In the genomic region with DNA sequence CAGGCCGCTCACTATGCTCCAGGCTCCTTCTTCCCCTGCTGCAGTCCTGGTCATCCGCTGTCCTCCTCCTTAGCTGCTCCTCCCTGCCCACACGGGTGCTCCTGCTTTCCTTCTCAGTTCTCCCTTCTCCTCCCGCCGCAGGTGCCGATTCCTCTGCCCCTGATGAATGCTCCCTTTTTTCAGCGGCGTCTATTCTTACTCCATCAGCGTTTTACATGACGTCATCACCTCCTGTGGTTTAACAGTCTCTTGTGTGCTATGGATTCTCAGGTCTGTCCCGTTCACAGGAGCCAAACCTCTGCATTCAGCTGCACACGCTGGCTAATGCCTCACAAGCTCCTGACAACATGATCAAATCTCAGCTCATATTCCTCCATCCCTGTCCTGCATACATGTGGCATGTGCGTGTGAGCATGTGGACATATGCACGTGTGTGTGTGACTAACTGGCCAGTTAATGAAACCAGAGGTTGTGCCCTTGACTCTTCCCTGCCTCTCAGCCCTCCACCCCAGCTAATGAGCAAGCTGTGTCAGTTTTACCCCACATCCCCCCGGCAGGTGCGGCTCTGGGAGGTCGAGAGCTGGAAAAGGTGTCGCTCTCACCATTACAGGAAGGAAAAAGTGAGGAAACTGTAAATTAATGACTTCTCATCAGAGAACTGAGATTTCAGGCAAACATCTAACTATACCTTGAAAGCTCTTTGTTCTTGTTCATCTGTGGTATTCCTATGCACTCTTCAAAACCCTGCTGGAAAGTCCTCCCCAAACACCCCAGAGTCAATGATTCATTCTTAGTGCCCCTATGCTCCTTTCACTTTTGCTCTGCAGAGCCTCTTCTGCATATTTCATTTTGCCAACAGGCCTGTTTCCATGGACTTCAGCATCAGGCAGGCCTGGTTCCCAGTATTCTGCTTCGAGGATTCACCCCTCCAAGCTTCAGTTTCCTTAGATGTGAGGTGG, we compare ENCODE assay signal across 2 cellular contexts.
A peak's percentile ranks its signal among the peaks of the same experiment; 100 is the strongest.
TF ChIP-seq lines count a peak whose summit lies in the region.

No MANE protein-coding gene starts in this region.

TF ChIP-seq in HEK293, 187 proteins besides CTCF, POLR2A, EP300 and RAD21 (continued from another document):
- TF ChIP-seq, protein P1, sequence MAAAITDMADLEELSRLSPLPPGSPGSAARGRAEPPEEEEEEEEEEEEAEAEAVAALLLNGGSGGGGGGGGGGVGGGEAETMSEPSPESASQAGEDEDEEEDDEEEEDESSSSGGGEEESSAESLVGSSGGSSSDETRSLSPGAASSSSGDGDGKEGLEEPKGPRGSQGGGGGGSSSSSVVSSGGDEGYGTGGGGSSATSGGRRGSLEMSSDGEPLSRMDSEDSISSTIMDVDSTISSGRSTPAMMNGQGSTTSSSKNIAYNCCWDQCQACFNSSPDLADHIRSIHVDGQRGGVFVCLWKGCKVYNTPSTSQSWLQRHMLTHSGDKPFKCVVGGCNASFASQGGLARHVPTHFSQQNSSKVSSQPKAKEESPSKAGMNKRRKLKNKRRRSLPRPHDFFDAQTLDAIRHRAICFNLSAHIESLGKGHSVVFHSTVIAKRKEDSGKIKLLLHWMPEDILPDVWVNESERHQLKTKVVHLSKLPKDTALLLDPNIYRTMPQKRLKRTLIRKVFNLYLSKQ (tag by site-specific recombination; IDR thresholded peaks at IDR 0.05; ENCODE audit: borderline replicate concordance), result no peak
- TF ChIP-seq, protein P2, sequence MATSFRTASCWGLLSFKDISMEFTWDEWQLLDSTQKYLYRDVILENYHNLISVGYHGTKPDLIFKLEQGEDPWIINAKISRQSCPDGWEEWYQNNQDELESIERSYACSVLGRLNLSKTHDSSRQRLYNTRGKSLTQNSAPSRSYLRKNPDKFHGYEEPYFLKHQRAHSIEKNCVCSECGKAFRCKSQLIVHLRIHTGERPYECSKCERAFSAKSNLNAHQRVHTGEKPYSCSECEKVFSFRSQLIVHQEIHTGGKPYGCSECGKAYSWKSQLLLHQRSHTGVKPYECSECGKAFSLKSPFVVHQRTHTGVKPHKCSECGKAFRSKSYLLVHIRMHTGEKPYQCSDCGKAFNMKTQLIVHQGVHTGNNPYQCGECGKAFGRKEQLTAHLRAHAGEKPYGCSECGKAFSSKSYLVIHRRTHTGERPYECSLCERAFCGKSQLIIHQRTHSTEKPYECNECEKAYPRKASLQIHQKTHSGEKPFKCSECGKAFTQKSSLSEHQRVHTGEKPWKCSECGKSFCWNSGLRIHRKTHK (tag by site-specific recombination; IDR thresholded peaks at IDR 0.05), result no peak
- TF ChIP-seq, protein P3, sequence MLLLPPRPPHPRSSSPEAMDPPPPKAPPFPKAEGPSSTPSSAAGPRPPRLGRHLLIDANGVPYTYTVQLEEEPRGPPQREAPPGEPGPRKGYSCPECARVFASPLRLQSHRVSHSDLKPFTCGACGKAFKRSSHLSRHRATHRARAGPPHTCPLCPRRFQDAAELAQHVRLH (tag by site-specific recombination; IDR thresholded peaks at IDR 0.05), result no peak
- TF ChIP-seq, protein P4, sequence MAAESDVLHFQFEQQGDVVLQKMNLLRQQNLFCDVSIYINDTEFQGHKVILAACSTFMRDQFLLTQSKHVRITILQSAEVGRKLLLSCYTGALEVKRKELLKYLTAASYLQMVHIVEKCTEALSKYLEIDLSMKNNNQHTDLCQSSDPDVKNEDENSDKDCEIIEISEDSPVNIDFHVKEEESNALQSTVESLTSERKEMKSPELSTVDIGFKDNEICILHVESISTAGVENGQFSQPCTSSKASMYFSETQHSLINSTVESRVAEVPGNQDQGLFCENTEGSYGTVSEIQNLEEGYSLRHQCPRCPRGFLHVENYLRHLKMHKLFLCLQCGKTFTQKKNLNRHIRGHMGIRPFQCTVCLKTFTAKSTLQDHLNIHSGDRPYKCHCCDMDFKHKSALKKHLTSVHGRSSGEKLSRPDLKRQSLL (tag by site-specific recombination; IDR thresholded peaks at IDR 0.05), result no peak
- TF ChIP-seq ZNF837 (tag by site-specific recombination; IDR thresholded peaks at IDR 0.05) (no peak), ZNF394 (tag by site-specific recombination; IDR thresholded peaks at IDR 0.05; ENCODE audit: borderline replicate concordance) (peak; percentile 19; the same call in 1 of the 2 replicates), ZNF10 (tag by site-specific recombination; IDR thresholded peaks at IDR 0.05) (peak; percentile 53; the same call in 1 of the 2 replicates)
- TF ChIP-seq, protein P5, sequence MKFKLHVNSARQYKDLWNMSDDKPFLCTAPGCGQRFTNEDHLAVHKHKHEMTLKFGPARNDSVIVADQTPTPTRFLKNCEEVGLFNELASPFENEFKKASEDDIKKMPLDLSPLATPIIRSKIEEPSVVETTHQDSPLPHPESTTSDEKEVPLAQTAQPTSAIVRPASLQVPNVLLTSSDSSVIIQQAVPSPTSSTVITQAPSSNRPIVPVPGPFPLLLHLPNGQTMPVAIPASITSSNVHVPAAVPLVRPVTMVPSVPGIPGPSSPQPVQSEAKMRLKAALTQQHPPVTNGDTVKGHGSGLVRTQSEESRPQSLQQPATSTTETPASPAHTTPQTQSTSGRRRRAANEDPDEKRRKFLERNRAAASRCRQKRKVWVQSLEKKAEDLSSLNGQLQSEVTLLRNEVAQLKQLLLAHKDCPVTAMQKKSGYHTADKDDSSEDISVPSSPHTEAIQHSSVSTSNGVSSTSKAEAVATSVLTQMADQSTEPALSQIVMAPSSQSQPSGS (tag by site-specific recombination; IDR thresholded peaks at IDR 0.05; ENCODE audit: low read depth), result peak; percentile 96
- TF ChIP-seq, protein P6, sequence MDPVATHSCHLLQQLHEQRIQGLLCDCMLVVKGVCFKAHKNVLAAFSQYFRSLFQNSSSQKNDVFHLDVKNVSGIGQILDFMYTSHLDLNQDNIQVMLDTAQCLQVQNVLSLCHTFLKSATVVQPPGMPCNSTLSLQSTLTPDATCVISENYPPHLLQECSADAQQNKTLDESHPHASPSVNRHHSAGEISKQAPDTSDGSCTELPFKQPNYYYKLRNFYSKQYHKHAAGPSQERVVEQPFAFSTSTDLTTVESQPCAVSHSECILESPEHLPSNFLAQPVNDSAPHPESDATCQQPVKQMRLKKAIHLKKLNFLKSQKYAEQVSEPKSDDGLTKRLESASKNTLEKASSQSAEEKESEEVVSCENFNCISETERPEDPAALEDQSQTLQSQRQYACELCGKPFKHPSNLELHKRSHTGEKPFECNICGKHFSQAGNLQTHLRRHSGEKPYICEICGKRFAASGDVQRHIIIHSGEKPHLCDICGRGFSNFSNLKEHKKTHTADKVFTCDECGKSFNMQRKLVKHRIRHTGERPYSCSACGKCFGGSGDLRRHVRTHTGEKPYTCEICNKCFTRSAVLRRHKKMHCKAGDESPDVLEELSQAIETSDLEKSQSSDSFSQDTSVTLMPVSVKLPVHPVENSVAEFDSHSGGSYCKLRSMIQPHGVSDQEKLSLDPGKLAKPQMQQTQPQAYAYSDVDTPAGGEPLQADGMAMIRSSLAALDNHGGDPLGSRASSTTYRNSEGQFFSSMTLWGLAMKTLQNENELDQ (tag by site-specific recombination; IDR thresholded peaks at IDR 0.05; ENCODE audit: low read depth), result no peak

TF ChIP-seq in GM23338, 12 proteins besides CTCF, POLR2A, EP300 and RAD21 (continued from another document):
- TF ChIP-seq, protein P7, sequence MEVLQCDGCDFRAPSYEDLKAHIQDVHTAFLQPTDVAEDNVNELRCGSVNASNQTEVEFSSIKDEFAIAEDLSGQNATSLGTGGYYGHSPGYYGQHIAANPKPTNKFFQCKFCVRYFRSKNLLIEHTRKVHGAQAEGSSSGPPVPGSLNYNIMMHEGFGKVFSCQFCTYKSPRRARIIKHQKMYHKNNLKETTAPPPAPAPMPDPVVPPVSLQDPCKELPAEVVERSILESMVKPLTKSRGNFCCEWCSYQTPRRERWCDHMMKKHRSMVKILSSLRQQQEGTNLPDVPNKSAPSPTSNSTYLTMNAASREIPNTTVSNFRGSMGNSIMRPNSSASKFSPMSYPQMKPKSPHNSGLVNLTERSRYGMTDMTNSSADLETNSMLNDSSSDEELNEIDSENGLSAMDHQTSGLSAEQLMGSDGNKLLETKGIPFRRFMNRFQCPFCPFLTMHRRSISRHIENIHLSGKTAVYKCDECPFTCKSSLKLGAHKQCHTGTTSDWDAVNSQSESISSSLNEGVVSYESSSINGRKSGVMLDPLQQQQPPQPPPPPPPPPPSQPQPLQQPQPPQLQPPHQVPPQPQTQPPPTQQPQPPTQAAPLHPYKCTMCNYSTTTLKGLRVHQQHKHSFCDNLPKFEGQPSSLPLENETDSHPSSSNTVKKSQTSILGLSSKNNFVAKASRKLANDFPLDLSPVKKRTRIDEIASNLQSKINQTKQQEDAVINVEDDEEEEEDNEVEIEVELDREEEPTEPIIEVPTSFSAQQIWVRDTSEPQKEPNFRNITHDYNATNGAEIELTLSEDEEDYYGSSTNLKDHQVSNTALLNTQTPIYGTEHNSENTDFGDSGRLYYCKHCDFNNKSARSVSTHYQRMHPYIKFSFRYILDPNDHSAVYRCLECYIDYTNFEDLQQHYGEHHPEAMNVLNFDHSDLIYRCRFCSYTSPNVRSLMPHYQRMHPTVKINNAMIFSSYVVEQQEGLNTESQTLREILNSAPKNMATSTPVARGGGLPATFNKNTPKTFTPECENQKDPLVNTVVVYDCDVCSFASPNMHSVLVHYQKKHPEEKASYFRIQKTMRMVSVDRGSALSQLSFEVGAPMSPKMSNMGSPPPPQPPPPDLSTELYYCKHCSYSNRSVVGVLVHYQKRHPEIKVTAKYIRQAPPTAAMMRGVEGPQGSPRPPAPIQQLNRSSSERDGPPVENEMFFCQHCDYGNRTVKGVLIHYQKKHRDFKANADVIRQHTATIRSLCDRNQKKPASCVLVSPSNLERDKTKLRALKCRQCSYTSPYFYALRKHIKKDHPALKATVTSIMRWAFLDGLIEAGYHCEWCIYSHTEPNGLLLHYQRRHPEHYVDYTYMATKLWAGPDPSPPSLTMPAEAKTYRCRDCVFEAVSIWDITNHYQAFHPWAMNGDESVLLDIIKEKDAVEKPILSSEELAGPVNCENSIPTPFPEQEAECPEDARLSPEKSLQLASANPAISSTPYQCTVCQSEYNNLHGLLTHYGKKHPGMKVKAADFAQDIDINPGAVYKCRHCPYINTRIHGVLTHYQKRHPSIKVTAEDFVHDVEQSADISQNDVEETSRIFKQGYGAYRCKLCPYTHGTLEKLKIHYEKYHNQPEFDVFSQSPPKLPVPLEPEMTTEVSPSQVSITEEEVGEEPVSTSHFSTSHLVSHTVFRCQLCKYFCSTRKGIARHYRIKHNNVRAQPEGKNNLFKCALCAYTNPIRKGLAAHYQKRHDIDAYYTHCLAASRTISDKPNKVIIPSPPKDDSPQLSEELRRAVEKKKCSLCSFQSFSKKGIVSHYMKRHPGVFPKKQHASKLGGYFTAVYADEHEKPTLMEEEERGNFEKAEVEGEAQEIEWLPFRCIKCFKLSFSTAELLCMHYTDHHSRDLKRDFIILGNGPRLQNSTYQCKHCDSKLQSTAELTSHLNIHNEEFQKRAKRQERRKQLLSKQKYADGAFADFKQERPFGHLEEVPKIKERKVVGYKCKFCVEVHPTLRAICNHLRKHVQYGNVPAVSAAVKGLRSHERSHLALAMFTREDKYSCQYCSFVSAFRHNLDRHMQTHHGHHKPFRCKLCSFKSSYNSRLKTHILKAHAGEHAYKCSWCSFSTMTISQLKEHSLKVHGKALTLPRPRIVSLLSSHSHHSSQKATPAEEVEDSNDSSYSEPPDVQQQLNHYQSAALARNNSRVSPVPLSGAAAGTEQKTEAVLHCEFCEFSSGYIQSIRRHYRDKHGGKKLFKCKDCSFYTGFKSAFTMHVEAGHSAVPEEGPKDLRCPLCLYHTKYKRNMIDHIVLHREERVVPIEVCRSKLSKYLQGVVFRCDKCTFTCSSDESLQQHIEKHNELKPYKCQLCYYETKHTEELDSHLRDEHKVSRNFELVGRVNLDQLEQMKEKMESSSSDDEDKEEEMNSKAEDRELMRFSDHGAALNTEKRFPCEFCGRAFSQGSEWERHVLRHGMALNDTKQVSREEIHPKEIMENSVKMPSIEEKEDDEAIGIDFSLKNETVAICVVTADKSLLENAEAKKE (CRISPR knock-in tag; IDR thresholded peaks at IDR 0.05), result no peak
- TF ChIP-seq EZH2phosphoT487 (IDR thresholded peaks at IDR 0.05; ENCODE audit: unreplicated experiment) (no peak), POLR2AphosphoS5 (IDR thresholded peaks at IDR 0.05; ENCODE audit: low read depth) (no peak), JUNB (IDR thresholded peaks at IDR 0.05; ENCODE audit: unreplicated experiment) (no peak), EZH2 (IDR thresholded peaks at IDR 0.05; ENCODE audit: low read depth, unreplicated experiment) (no peak), STAT1 (IDR thresholded peaks at IDR 0.05; ENCODE audit: unreplicated experiment) (no peak), CREB1 (CRISPR knock-in tag; IDR thresholded peaks at IDR 0.05; ENCODE audit: low read depth) (no peak)
- TF ChIP-seq, protein P8, sequence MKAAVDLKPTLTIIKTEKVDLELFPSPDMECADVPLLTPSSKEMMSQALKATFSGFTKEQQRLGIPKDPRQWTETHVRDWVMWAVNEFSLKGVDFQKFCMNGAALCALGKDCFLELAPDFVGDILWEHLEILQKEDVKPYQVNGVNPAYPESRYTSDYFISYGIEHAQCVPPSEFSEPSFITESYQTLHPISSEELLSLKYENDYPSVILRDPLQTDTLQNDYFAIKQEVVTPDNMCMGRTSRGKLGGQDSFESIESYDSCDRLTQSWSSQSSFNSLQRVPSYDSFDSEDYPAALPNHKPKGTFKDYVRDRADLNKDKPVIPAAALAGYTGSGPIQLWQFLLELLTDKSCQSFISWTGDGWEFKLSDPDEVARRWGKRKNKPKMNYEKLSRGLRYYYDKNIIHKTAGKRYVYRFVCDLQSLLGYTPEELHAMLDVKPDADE (IDR thresholded peaks at IDR 0.05), result no peak
- TF ChIP-seq, protein P9, sequence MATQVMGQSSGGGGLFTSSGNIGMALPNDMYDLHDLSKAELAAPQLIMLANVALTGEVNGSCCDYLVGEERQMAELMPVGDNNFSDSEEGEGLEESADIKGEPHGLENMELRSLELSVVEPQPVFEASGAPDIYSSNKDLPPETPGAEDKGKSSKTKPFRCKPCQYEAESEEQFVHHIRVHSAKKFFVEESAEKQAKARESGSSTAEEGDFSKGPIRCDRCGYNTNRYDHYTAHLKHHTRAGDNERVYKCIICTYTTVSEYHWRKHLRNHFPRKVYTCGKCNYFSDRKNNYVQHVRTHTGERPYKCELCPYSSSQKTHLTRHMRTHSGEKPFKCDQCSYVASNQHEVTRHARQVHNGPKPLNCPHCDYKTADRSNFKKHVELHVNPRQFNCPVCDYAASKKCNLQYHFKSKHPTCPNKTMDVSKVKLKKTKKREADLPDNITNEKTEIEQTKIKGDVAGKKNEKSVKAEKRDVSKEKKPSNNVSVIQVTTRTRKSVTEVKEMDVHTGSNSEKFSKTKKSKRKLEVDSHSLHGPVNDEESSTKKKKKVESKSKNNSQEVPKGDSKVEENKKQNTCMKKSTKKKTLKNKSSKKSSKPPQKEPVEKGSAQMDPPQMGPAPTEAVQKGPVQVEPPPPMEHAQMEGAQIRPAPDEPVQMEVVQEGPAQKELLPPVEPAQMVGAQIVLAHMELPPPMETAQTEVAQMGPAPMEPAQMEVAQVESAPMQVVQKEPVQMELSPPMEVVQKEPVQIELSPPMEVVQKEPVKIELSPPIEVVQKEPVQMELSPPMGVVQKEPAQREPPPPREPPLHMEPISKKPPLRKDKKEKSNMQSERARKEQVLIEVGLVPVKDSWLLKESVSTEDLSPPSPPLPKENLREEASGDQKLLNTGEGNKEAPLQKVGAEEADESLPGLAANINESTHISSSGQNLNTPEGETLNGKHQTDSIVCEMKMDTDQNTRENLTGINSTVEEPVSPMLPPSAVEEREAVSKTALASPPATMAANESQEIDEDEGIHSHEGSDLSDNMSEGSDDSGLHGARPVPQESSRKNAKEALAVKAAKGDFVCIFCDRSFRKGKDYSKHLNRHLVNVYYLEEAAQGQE (IDR thresholded peaks at IDR 0.05; ENCODE audit: unreplicated experiment), result no peak
